9 cellular contexts compared by ENCODE assay signal in genomic region chr3:194537732-194538247, GRCh38. TPM values are rescaled to one million over a fixed set of nuclear protein-coding genes. Genes with fewer than 3 reads are reported as not detected.
A peak's percentile ranks its signal among the peaks of the same experiment; 100 is the strongest.
DNase-seq lines count a peak whose midpoint lies in the region; ATAC-seq and TF ChIP-seq lines count a peak whose summit lies in the region.
"Had no signal": no experiment of that assay in that cellular context is flagged by ENCODE, and none has a peak within 500 bp of the region (broad histone marks: within the 10 kb centered on the region; RNA-seq: fewer than 3 reads in every experiment).

No MANE protein-coding gene starts in this region.

- ATAC-seq in HG03108 (IDR thresholded peaks at IDR 0.05; ENCODE audit: unreplicated experiment) = no peak

- H3K27ac Mint-ChIP-seq in MCF 10A (ENCODE audit: low read depth, unreplicated experiment) = peak overlapping the region; percentile 4
- H3K27ac Mint-ChIP-seq in endothelial cell (ENCODE audit: unreplicated experiment) = no peak overlapping the region

- DNase-seq in AG10803 (ENCODE audit: low read depth) = peak; percentile 83
- DNase-seq in MG63 = peak; percentile 76
- peak; percentile 54 for DNase-seq in MCF 10A (ENCODE audit: unreplicated experiment)
- DNase-seq in lung microvascular endothelial cell (ENCODE audit: low read depth in 2 of 2) = peak; percentile 51 to 72
- no peak for DNase-seq in endothelial cell (ENCODE audit: low spot score)
- DNase-seq in activated T-cell treated with anti-CD3 and anti-CD28 coated beads for 4 hours = no peak
- DNase-seq in H7 = no peak
- DNase-seq: activated gamma-delta T cell had no signal

- H3K36me3 Mint-ChIP-seq in MCF 10A (ENCODE audit: insufficient read depth, unreplicated experiment) = no peaks in the 10 kb centered on the region
- no peaks in the 10 kb centered on the region for H3K36me3 Mint-ChIP-seq in endothelial cell (ENCODE audit: low read depth, unreplicated experiment)

- BruUV-seq in MCF 10A (replicated peaks; lab: Mats Ljungman, UMichigan) = no TSS peak

- no peaks in the 10 kb centered on the region for H3K27me3 Mint-ChIP-seq in MCF 10A (ENCODE audit: insufficient read depth, unreplicated experiment)
- peaks cover 3% of the 10 kb centered on the region for H3K27me3 Mint-ChIP-seq in endothelial cell (ENCODE audit: unreplicated experiment)

- H3K9me3 ChIP-seq in MG63 = peaks cover 13% of the 10 kb centered on the region

- no peak overlapping the region for H3K4me3 ChIP-seq in AG10803 (ENCODE audit: low read length)
- no peak overlapping the region for H3K4me3 ChIP-seq in MG63
- no peak overlapping the region for H3K4me3 ChIP-seq in H7 (ENCODE audit: insufficient read depth, low read depth, low read length)

- H3K4me1 Mint-ChIP-seq in MCF 10A (ENCODE audit: insufficient read depth, unreplicated experiment) (peaks cover 11% of the 10 kb centered on the region), endothelial cell (ENCODE audit: unreplicated experiment) (peaks cover 2% of the 10 kb centered on the region)

- TF ChIP-seq CTCF in AG10803 (conservative IDR thresholded peaks at IDR 0.05; ENCODE audit: low read length) = no peak
- no peak for TF ChIP-seq CTCF in MCF 10A (IDR thresholded peaks at IDR 0.05; ENCODE audit: unreplicated experiment)
- TF ChIP-seq CTCF in endothelial cell (IDR thresholded peaks at IDR 0.05; ENCODE audit: unreplicated experiment) = no peak

- POLR2A ChIA-PET in MCF 10A (lab: Yijun Ruan, JAX) = interaction anchor here (1.0 to 1.8 kb wide), 2 partner anchors 19 to 47 kb away, joined by 3 to 7 read pairs; no protein-coding TSS in a partner anchor

- no peaks in the 10 kb centered on the region for H3K27me3 ChIP-seq in MG63
- H3K27me3 ChIP-seq in H7 (ENCODE audit: control insufficient read depth, insufficient read depth, low read length) = no peaks in the 10 kb centered on the region

- no peaks in the 10 kb centered on the region for H3K36me3 ChIP-seq in MG63
- H3K36me3 ChIP-seq in H7 (replicated peaks; ENCODE audit: control insufficient read depth, insufficient read depth, low read length) = no peaks in the 10 kb centered on the region

- intact Hi-C loops in MCF 10A (cut with micrococcal nuclease) = no loop called here

- peaks cover 8% of the 10 kb centered on the region for H3K9me3 Mint-ChIP-seq in MCF 10A (ENCODE audit: unreplicated experiment)
- H3K9me3 Mint-ChIP-seq in endothelial cell (ENCODE audit: unreplicated experiment) = no peaks in the 10 kb centered on the region

- H3K4me3 Mint-ChIP-seq in MCF 10A (ENCODE audit: unreplicated experiment) (no peak overlapping the region), endothelial cell (ENCODE audit: unreplicated experiment) (no peak overlapping the region)

- CTCF ChIA-PET in MCF 10A (lab: Yijun Ruan, JAX) = no interaction called here

RNA-seq across cellular contexts. Expression of gene ATP13A3, which starts 51.0 kb away (rescaled TPM):
- 76.9 and 103 TPM in 2 replicates for total RNA-seq in MG63 (2014; rRNA removed; shearing (Covaris generic); ENCODE audit: low replicate concordance)
- total RNA-seq in MCF 10A (2022) = 119 and 125 TPM in 2 replicates
- total RNA-seq in lung microvascular endothelial cell = 71.7 and 121 TPM in 2 replicates
- 32.1 TPM for total RNA-seq in endothelial cell (ENCODE audit: unreplicated experiment)
- total RNA-seq in H7 (2014; rRNA removed; shearing (Covaris generic)) = 46.5 and 71.8 TPM in 2 replicates

Comparison
In these comparisons a context has a peak if more than half of its experiments do, and no peak if none do; other contexts are left out.
1. DNase-seq: peak in AG10803 (single experiment), MG63 (single experiment), MCF 10A (single experiment) and lung microvascular endothelial cell (2 of 2); none in endothelial cell (single experiment), activated T-cell treated with anti-CD3 and anti-CD28 coated beads for 4 hours (single experiment) and H7 (single experiment).